In genomic region chr17:74206332-74206818, GRCh38 we compare ENCODE assay signal across 13 cellular contexts. TPM values are rescaled to one million over a fixed set of nuclear protein-coding genes. Genes with fewer than 3 reads are reported as not detected.
DNase-seq lines count a peak whose midpoint lies in the region; ATAC-seq and TF ChIP-seq lines count a peak whose summit lies in the region.
"Had no signal": no experiment of that assay in that cellular context is flagged by ENCODE, and none has a peak within 500 bp of the region (broad histone marks: within the 10 kb centered on the region; RNA-seq: fewer than 3 reads in every experiment).

No MANE protein-coding gene starts in this region.

- no peaks in the 10 kb centered on the region for H3K9me2 ChIP-seq in Karpas-422 (replicated peaks; ENCODE audit: insufficient read depth, low read length)

- peaks cover 32% of the 10 kb centered on the region for H3K36me3 ChIP-seq in ACC112 (ENCODE audit: insufficient read depth, low read length)
- peaks cover 71% of the 10 kb centered on the region for H3K36me3 ChIP-seq in iPS-20b (ENCODE audit: insufficient read depth, low read depth, low read length)
- peaks cover 42% of the 10 kb centered on the region for H3K36me3 ChIP-seq in Karpas-422 (ENCODE audit: insufficient read depth, low read length)

- H4K20me1 ChIP-seq in Karpas-422 (ENCODE audit: insufficient read depth, low read depth, low read length), result peaks cover 54% of the 10 kb centered on the region

- DNase-seq in ELF-1 (ENCODE audit: low read depth, low spot score), result peak; percentile 47
- no peak for DNase-seq in activated B cell treated with CpG ODN at 0.5 μM for 24 hours
- DNase-seq in CD1c-positive myeloid dendritic cell (ENCODE audit: extremely low spot score), result no peak
- no peak for DNase-seq in ecto neural progenitor cell (ENCODE audit: low spot score)
- no peak for DNase-seq in Karpas-422
- no peak for DNase-seq in activated effector memory CD4-positive, alpha-beta T cell treated with anti-CD3 and anti-CD28 coated beads, Interleukin-2, amount 50 U/mL, for 16 hours
- DNase-seq: activated naive CD4-positive, alpha-beta T cell treated with Interleukin-2 at 50 U/mL for 16 hours; NCI-H524; stimulated activated CD4-positive, alpha-beta T cell treated with anti-CD3 and anti-CD28 coated beads, Interleukin-4, amount 100 ng/mL, for 1 hour; T-helper 9 cell had no signal

- no peak for ATAC-seq in activated B cell treated with CpG ODN at 0.5 μM for 24 hours (ENCODE audit: low read depth)

- no peak overlapping the region for H2AFZ ChIP-seq in ACC112 (ENCODE audit: low read length, unreplicated experiment)
- H2AFZ ChIP-seq in Karpas-422 (ENCODE audit: low read length), result no peak overlapping the region

- H3K4me2 ChIP-seq in Karpas-422 (ENCODE audit: low read depth, low read length, poor library complexity, severe bottlenecking), result no peak overlapping the region

- peaks cover 7% of the 10 kb centered on the region for H3K27me3 Mint-ChIP-seq in activated B cell treated with CpG ODN at 0.5 μM for 24 hours

- H3K36me3 Mint-ChIP-seq in activated B cell treated with CpG ODN at 0.5 μM for 24 hours (ENCODE audit: low read depth), result peaks cover 62% of the 10 kb centered on the region

- H3K27ac ChIP-seq in ACC112 (ENCODE audit: low read depth, low read length) (no peak overlapping the region), iPS-20b (ENCODE audit: low read length) (no peak overlapping the region), Karpas-422 (ENCODE audit: low read length) (no peak overlapping the region)

- no peak for TF ChIP-seq CTCF in activated B cell treated with CpG ODN at 0.5 μM for 24 hours (IDR thresholded peaks at IDR 0.05)

- H3K9ac ChIP-seq in iPS-20b (ENCODE audit: low read depth, low read length), result 0 out of 2 replicates have a peak overlapping the region, but pooled peaks have one; percentile 3
- H3K9ac ChIP-seq in Karpas-422 (ENCODE audit: low read length), result no peak overlapping the region

- intact Hi-C loops in activated B cell treated with CpG ODN at 0.5 μM for 24 hours (cut with micrococcal nuclease), result loop anchor here (10.0 kb wide), 2 partner anchors 562 to 892 kb away; partner anchors contain the start of genes CDC42EP4 and SDK2

- peaks cover 45% of the 10 kb centered on the region for H3K4me1 Mint-ChIP-seq in activated B cell treated with CpG ODN at 0.5 μM for 24 hours

- peaks cover 46% of the 10 kb centered on the region for H3K79me2 ChIP-seq in ACC112 (ENCODE audit: control insufficient read depth, insufficient read depth, low read length, unreplicated experiment)
- H3K79me2 ChIP-seq in Karpas-422 (ENCODE audit: low read length), result peaks cover 36% of the 10 kb centered on the region

- no peaks in the 10 kb centered on the region for H3K9me3 ChIP-seq in iPS-20b (ENCODE audit: insufficient read depth, low read depth, low read length)
- H3K9me3 ChIP-seq in Karpas-422 (ENCODE audit: low read length), result no peaks in the 10 kb centered on the region
- H3K9me3 ChIP-seq: tibial nerve had no signal

- H3K9me3 Mint-ChIP-seq in activated B cell treated with CpG ODN at 0.5 μM for 24 hours, result no peaks in the 10 kb centered on the region

- POLR2A ChIA-PET in activated B cell treated with CpG ODN at 0.5 μM for 24 hours (lab: Charles Lee), result interaction anchor here (0.6 kb wide), 1 partner anchor 525 kb away, joined by 4 read pairs; no protein-coding TSS in a partner anchor

- H3K27me3 ChIP-seq in ACC112 (ENCODE audit: insufficient read depth, low read length), result peaks cover 18% of the 10 kb centered on the region
- peaks cover 7% of the 10 kb centered on the region; the same call in 1 of the 2 replicates for H3K27me3 ChIP-seq in iPS-20b (ENCODE audit: insufficient read depth, low read length)
- no peaks in the 10 kb centered on the region for H3K27me3 ChIP-seq in Karpas-422 (ENCODE audit: low read length)

- H3K4me1 ChIP-seq in ACC112 (ENCODE audit: control insufficient read depth, insufficient read depth, low read length, unreplicated experiment), result peaks cover 43% of the 10 kb centered on the region
- peaks cover 19% of the 10 kb centered on the region for H3K4me1 ChIP-seq in iPS-20b (ENCODE audit: insufficient read depth, low read length)
- H3K4me1 ChIP-seq in Karpas-422 (ENCODE audit: low read length), result peaks cover 19% of the 10 kb centered on the region

- CTCF ChIA-PET in activated B cell treated with CpG ODN at 0.5 μM for 24 hours (lab: Charles Lee), result interaction anchor here (0.7 kb wide), 1 partner anchor 360 kb away, joined by 4 read pairs; no protein-coding TSS in a partner anchor

- H3K27ac Mint-ChIP-seq in activated B cell treated with CpG ODN at 0.5 μM for 24 hours, result peak overlapping the region; percentile 36

- peak overlapping the region; percentile 51 for H3K4me3 Mint-ChIP-seq in activated B cell treated with CpG ODN at 0.5 μM for 24 hours

- H3K4me3 ChIP-seq in ACC112 (ENCODE audit: low read depth, low read length), result 0 out of 2 replicates have a peak overlapping the region, but pooled peaks have one; percentile 100
- H3K4me3 ChIP-seq in iPS-20b (ENCODE audit: low read length), result no peak overlapping the region
- H3K4me3 ChIP-seq in Karpas-422 (ENCODE audit: low read length), result no peak overlapping the region
- H3K4me3 ChIP-seq: tibial nerve had no signal

RNA-seq across cellular contexts. Expression of gene RPL38, which starts 2.9 kb away (rescaled TPM):
- 1,330 and 1,676 TPM in 2 replicates for total RNA-seq in activated B cell treated with CpG ODN at 0.5 μM for 24 hours
- total RNA-seq in Karpas-422 (2014; rRNA removed; shearing (Covaris generic); ENCODE audit: low replicate concordance), result 3,682 and 4,052 TPM in 2 replicates

RNA-seq across cellular contexts. Expression of gene TTYH2, which starts 7.0 kb away (rescaled TPM):
- total RNA-seq in activated B cell treated with CpG ODN at 0.5 μM for 24 hours, result 2.9 and 3.8 TPM in 2 replicates
- total RNA-seq in Karpas-422 (2014; rRNA removed; shearing (Covaris generic); ENCODE audit: low replicate concordance), result 1.1 TPM in 1 of 2 replicates, not detected in the other
